In the genomic region with DNA sequence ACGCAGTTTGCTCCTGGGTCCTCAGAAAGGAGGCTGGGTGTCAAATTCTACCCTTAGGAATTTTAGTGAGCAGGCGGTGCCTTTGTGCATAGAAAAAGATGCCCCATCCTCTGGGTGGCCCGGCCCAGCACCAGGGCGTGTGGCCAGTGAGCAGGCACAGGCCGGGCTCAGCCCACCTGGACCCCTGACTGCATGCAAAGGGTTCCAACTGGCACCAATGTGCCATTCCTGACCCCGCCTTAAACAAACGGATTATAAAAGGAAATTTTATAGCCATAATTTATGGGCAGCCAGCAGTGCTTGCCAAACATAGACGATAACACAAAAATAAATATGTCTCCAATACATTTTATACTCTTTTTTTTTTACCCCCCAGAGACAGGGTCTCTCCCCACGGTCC, we compare ENCODE assay signal across 23 cellular contexts.
A peak's percentile ranks its signal among the peaks of the same experiment; 100 is the strongest.
DNase-seq lines count a peak whose midpoint lies in the region; ATAC-seq and TF ChIP-seq lines count a peak whose summit lies in the region.
"Had no signal": no experiment of that assay in that cellular context is flagged by ENCODE, and none has a peak within 500 bp of the region (broad histone marks: within the 10 kb centered on the region; RNA-seq: fewer than 3 reads in every experiment).

No MANE protein-coding gene starts in this region.

- H3K36me3 Mint-ChIP-seq in stimulated activated effector memory CD8-positive, alpha-beta T cell treated with anti-CD3 and anti-CD28 coated beads, Interleukin-12 subunit alpha, Interleukin-12 subunit beta, amount 100 ng/mL, for 72 hours, result no peaks in the 10 kb centered on the region
- H3K36me3 Mint-ChIP-seq: CD4-positive, CD25-positive, alpha-beta regulatory T cell had no signal

- DNase-seq in COR-L47 (lab: John Stamatoyannopoulos, UW) (peak; percentile 19), HEK293T (ENCODE audit: extremely low spot score) (no peak)
- no peak for DNase-seq in stimulated activated effector memory CD8-positive, alpha-beta T cell treated with anti-CD3 and anti-CD28 coated beads, Interleukin-12 subunit alpha, Interleukin-12 subunit beta, amount 100 ng/mL, for 72 hours (ENCODE audit: low spot score in 2 of 2)
- DNase-seq in activated T-cell treated with anti-CD3 and anti-CD28 coated beads, Interleukin-2, amount 50 U/mL, for 48 hours, result no peak
- DNase-seq: CD4-positive, CD25-positive, alpha-beta regulatory T cell; DMS79; EL; GDM1; GM23248; Karpas-422; NCI-H1092 treated with DMSO at 0.1 percent for 48 hours; NCI-H1436; NCI-H187; NCI-H2081 treated with DMSO at 0.1 percent for 48 hours; NCI-H2171 treated with DMSO at 0.1 percent for 48 hours; NCI-H524; T-helper 2 cell had no signal

- H3K9me3 Mint-ChIP-seq in stimulated activated effector memory CD8-positive, alpha-beta T cell treated with anti-CD3 and anti-CD28 coated beads, Interleukin-12 subunit alpha, Interleukin-12 subunit beta, amount 100 ng/mL, for 72 hours, result no peaks in the 10 kb centered on the region
- H3K9me3 Mint-ChIP-seq: CD4-positive, CD25-positive, alpha-beta regulatory T cell had no signal

- H3K4me1 Mint-ChIP-seq in stimulated activated effector memory CD8-positive, alpha-beta T cell treated with anti-CD3 and anti-CD28 coated beads, Interleukin-12 subunit alpha, Interleukin-12 subunit beta, amount 100 ng/mL, for 72 hours, result peaks cover 14% of the 10 kb centered on the region

- TF ChIP-seq CTCF in VCaP (conservative IDR thresholded peaks at IDR 0.05), result no peak

- H3K4me3 Mint-ChIP-seq in stimulated activated effector memory CD8-positive, alpha-beta T cell treated with anti-CD3 and anti-CD28 coated beads, Interleukin-12 subunit alpha, Interleukin-12 subunit beta, amount 100 ng/mL, for 72 hours, result no peak overlapping the region
- H3K4me3 Mint-ChIP-seq: CD4-positive, CD25-positive, alpha-beta regulatory T cell had no signal

- peak overlapping the region; percentile 30 for H3K27ac Mint-ChIP-seq in stimulated activated effector memory CD8-positive, alpha-beta T cell treated with anti-CD3 and anti-CD28 coated beads, Interleukin-12 subunit alpha, Interleukin-12 subunit beta, amount 100 ng/mL, for 72 hours

- H3K27ac ChIP-seq in VCaP, result peak overlapping the region; percentile 60
- H3K27ac ChIP-seq: BLaER1, GM23248 had no signal

- no peak for ATAC-seq in stimulated activated effector memory CD8-positive, alpha-beta T cell treated with anti-CD3 and anti-CD28 coated beads, Interleukin-12 subunit alpha, Interleukin-12 subunit beta, amount 100 ng/mL, for 72 hours
- ATAC-seq in HG03342 (IDR thresholded peaks at IDR 0.05; ENCODE audit: unreplicated experiment), result no peak
- no peak for ATAC-seq in HG02571 (IDR thresholded peaks at IDR 0.05; ENCODE audit: unreplicated experiment)
- ATAC-seq: GM12878, SK-N-SH treated with all-trans-retinoic acid at 6 μM for 48 hours had no signal

- CTCF ChIA-PET in HEK293T (lab: Yijun Ruan, JAX), result no interaction called here

- POLR2A ChIA-PET in HEK293T (lab: Yijun Ruan, JAX), result no interaction called here

TF ChIP-seq in HEK293T, 16 proteins besides CTCF, POLR2A, EP300 and RAD21:
- TF ChIP-seq HDGF (IDR thresholded peaks at IDR 0.05; ENCODE audit: borderline replicate concordance) (no peak), BHLHE40 (IDR thresholded peaks at IDR 0.05; ENCODE audit: borderline replicate concordance) (no peak), ZNF384 (IDR thresholded peaks at IDR 0.05) (no peak), SP1 (IDR thresholded peaks at IDR 0.05) (no peak), FOXM1 (IDR thresholded peaks at IDR 0.05; ENCODE audit: borderline replicate concordance) (no peak), FOXK2 (IDR thresholded peaks at IDR 0.05) (no peak), NFRKB (IDR thresholded peaks at IDR 0.05) (no peak)
- TF ChIP-seq, protein P1, sequence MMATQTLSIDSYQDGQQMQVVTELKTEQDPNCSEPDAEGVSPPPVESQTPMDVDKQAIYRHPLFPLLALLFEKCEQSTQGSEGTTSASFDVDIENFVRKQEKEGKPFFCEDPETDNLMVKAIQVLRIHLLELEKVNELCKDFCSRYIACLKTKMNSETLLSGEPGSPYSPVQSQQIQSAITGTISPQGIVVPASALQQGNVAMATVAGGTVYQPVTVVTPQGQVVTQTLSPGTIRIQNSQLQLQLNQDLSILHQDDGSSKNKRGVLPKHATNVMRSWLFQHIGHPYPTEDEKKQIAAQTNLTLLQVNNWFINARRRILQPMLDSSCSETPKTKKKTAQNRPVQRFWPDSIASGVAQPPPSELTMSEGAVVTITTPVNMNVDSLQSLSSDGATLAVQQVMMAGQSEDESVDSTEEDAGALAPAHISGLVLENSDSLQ (IDR thresholded peaks at IDR 0.05), result peak; percentile 41; the same call in 1 of the 2 replicates
